ENCODE assay signal across 30 cellular contexts in the genomic region with DNA sequence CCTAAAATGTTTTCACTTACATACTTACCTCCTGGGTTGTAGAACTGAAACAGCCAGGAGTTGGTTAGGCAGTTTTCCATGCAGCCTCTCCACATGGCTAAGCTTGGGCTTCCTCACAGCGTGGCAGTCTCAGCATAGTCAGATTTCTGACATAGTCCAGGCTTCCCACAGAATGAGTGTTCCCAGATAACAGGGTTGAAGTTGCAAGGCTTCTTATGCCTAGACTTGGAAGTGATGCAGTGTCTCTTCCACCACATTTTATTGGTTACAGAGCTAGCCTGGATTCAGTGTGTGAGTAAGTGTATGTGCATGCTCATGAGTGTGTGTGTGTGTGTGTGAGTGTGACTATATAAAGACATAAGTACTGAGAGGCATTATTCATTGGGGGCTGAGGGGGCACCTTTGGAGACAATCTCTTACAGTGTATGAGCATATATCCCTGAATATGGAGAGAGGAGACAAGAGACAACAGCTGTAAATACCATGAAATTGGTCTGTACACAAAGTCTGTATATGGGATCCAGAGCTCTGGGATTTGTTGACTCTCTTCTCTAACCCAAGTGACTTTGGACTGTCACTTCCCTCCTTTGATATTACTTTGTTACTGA.
"Had no signal": no experiment of that assay in that cellular context is flagged by ENCODE, and none has a peak within 500 bp of the region (broad histone marks: within the 10 kb centered on the region; RNA-seq: fewer than 3 reads in every experiment).

No MANE protein-coding gene starts in this region.

- DNase-seq: activated CD4-positive, alpha-beta memory T cell treated with anti-CD3 and anti-CD28 coated beads, Interleukin-2, amount 10 ng/mL, durations not matched to agents 7 days and 5 days; activated CD4-positive, alpha-beta T cell treated with anti-CD3 and anti-CD28 coated beads for 1 hour; activated CD4-positive, alpha-beta T cell treated with anti-CD3 and anti-CD28 coated beads for 48 hours; activated CD4-positive, CD25-positive, alpha-beta regulatory T cell; activated gamma-delta T cell; activated naive CD4-positive, alpha-beta T cell treated with Interleukin-2 at 50 U/mL for 16 hours; activated naive CD8-positive, alpha-beta T cell treated with anti-CD3 and anti-CD28 coated beads, Interleukin-2, amount 10 ng/mL, durations not matched to agents 7 days and 5 days; activated T-cell treated with anti-CD3 and anti-CD28 coated beads, Interleukin-2, amount 50 U/mL, for 1 hour; brain microvascular endothelial cell; central memory CD4-positive, alpha-beta T cell; NCI-H1092 treated with DMSO at 0.1 percent for 48 hours; NCI-H1417; NCI-H146; NCI-H187 treated with DMSO at 0.1 percent for 48 hours; NCI-H2081; NCI-H2171 treated with DMSO at 0.1 percent for 48 hours; NCI-H2227 treated with DMSO at 0.1 percent for 48 hours; NCI-H446 treated with DMSO at 0.1 percent for 48 hours; SIG-M5; SW 1271; T-helper 1 cell; T-helper 2 cell; T-helper 9 cell had no signal

- ATAC-seq: K562, Panc1, Right ventricle myocardium inferior had no signal

- H3K4me3 Mint-ChIP-seq: activated CD4-positive, alpha-beta memory T cell treated with anti-CD3 and anti-CD28 coated beads, Interleukin-2, amount 10 ng/mL, durations not matched to agents 7 days and 5 days; activated naive CD4-positive, alpha-beta T cell treated with anti-CD3 and anti-CD28 coated beads, Interleukin-2, amount 50 U/mL, for 24 hours; activated naive CD8-positive, alpha-beta T cell treated with anti-CD3 and anti-CD28 coated beads, Interleukin-2, amount 10 ng/mL, durations not matched to agents 7 days and 5 days had no signal

- H3K4me3 ChIP-seq: K562 had no signal

- H3K4me1 Mint-ChIP-seq: activated naive CD4-positive, alpha-beta T cell treated with anti-CD3 and anti-CD28 coated beads, Interleukin-2, amount 50 U/mL, for 24 hours had no signal

- H3K27ac Mint-ChIP-seq: activated CD4-positive, alpha-beta memory T cell treated with anti-CD3 and anti-CD28 coated beads, Interleukin-2, amount 10 ng/mL, durations not matched to agents 7 days and 5 days; activated naive CD4-positive, alpha-beta T cell treated with anti-CD3 and anti-CD28 coated beads, Interleukin-2, amount 50 U/mL, for 24 hours; activated naive CD8-positive, alpha-beta T cell treated with anti-CD3 and anti-CD28 coated beads, Interleukin-2, amount 10 ng/mL, durations not matched to agents 7 days and 5 days; activated T-helper 2 cell treated with anti-CD3 and anti-CD28 coated beads, Interferon-gamma antibody, Interleukin-2, Interleukin-4, amounts not matched to agents 10 μg/mL and 5 μg/mL and 100 μg/mL, durations not matched to agents 14 hours and 24 hours and 36 hours had no signal

- H3K36me3 ChIP-seq: brain microvascular endothelial cell, WERI-Rb-1 had no signal

- FAIRE-seq: K562 had no signal

- H3K27ac ChIP-seq: brain microvascular endothelial cell, RWPE1, WERI-Rb-1 had no signal

- H3K36me3 Mint-ChIP-seq: activated naive CD4-positive, alpha-beta T cell treated with anti-CD3 and anti-CD28 coated beads, Interleukin-2, amount 50 U/mL, for 24 hours; activated naive CD8-positive, alpha-beta T cell treated with anti-CD3 and anti-CD28 coated beads, Interleukin-2, amount 10 ng/mL, durations not matched to agents 7 days and 5 days had no signal

- H3K9me3 Mint-ChIP-seq: activated CD4-positive, alpha-beta memory T cell treated with anti-CD3 and anti-CD28 coated beads, Interleukin-2, amount 10 ng/mL, durations not matched to agents 7 days and 5 days; activated naive CD4-positive, alpha-beta T cell treated with anti-CD3 and anti-CD28 coated beads, Interleukin-2, amount 50 U/mL, for 24 hours; activated naive CD8-positive, alpha-beta T cell treated with anti-CD3 and anti-CD28 coated beads, Interleukin-2, amount 10 ng/mL, durations not matched to agents 7 days and 5 days; activated T-helper 2 cell treated with anti-CD3 and anti-CD28 coated beads, Interferon-gamma antibody, Interleukin-2, Interleukin-4, amounts not matched to agents 10 μg/mL and 5 μg/mL and 100 μg/mL, durations not matched to agents 14 hours and 24 hours and 36 hours had no signal
